ENCODE assay signal across 8 cellular contexts in genomic region chr4:1870328-1870577, GRCh38. TPM values are rescaled to one million over a fixed set of nuclear protein-coding genes. Genes with fewer than 3 reads are reported as not detected.
DNase-seq lines count a peak whose midpoint lies in the region; ATAC-seq and TF ChIP-seq lines count a peak whose summit lies in the region.

No MANE protein-coding gene starts in this region.

- H4K8ac ChIP-seq in mesendoderm (ENCODE audit: low read depth, low read length): no peak overlapping the region

- H3K79me1 ChIP-seq in mesendoderm (ENCODE audit: low read length): peaks cover 10% of the 10 kb centered on the region

- H2AK5ac ChIP-seq in mesendoderm (ENCODE audit: low read length): no peak overlapping the region

- H3K79me2 ChIP-seq in mesendoderm (ENCODE audit: control insufficient read depth, insufficient read depth, low read length): peaks cover 32% of the 10 kb centered on the region

- H3K27me3 ChIP-seq in effector memory CD4-positive, alpha-beta T cell (replicated peaks; ENCODE audit: control insufficient read depth, insufficient read depth, low read length, poor library complexity, severe bottlenecking): no peaks in the 10 kb centered on the region
- peaks cover 14% of the 10 kb centered on the region for H3K27me3 ChIP-seq in mesendoderm (ENCODE audit: insufficient read depth, low read length, poor library complexity)

- H2BK5ac ChIP-seq in mesendoderm (ENCODE audit: low read length): no peak overlapping the region

- peak overlapping the region; percentile 96 for H3K9ac ChIP-seq in mesendoderm (ENCODE audit: low read length)

- peak overlapping the region; percentile 99 for H3K56ac ChIP-seq in mesendoderm (ENCODE audit: low read length)

- peak; percentile 43 for ATAC-seq in GM19351 (IDR thresholded peaks at IDR 0.05; ENCODE audit: unreplicated experiment)
- peak; percentile 25 for ATAC-seq in HG03469 (IDR thresholded peaks at IDR 0.05; ENCODE audit: unreplicated experiment)

- H3K4me2 ChIP-seq in mesendoderm (ENCODE audit: low read length): peak overlapping the region; percentile 91

- H4K5ac ChIP-seq in mesendoderm (ENCODE audit: low read length): no peak overlapping the region

- no peak overlapping the region for H3K23ac ChIP-seq in mesendoderm (ENCODE audit: low read length)

- no peaks in the 10 kb centered on the region for H3K9me3 ChIP-seq in effector memory CD4-positive, alpha-beta T cell (ENCODE audit: control insufficient read depth, low read length)

- peaks cover 18% of the 10 kb centered on the region for H3K4me1 ChIP-seq in effector memory CD4-positive, alpha-beta T cell (ENCODE audit: control insufficient read depth, insufficient read depth, low read length, poor library complexity, severe bottlenecking)
- H3K4me1 ChIP-seq in mesendoderm (ENCODE audit: control insufficient read depth, low read depth, low read length): peaks cover 3% of the 10 kb centered on the region

- no peak overlapping the region for H2BK120ac ChIP-seq in mesendoderm (ENCODE audit: low read depth, low read length)

- peak overlapping the region; percentile 85 for H3K18ac ChIP-seq in mesendoderm (ENCODE audit: low read length)

- no peak for TF ChIP-seq CTCF in AG09309 (IDR thresholded peaks at IDR 0.05; ENCODE audit: control insufficient read depth, insufficient read depth, low read depth, low read length, missing control alignments)

- peak overlapping the region; percentile 90 for H3K27ac ChIP-seq in effector memory CD4-positive, alpha-beta T cell (ENCODE audit: insufficient read depth, low read length, poor library complexity, severe bottlenecking)
- peak overlapping the region; percentile 93 for H3K27ac ChIP-seq in mesendoderm (ENCODE audit: low read depth, low read length)

- no peak overlapping the region for H3K4ac ChIP-seq in mesendoderm (ENCODE audit: low read depth, low read length)

- H2BK15ac ChIP-seq in mesendoderm (replicated peaks; ENCODE audit: low read depth): no peak overlapping the region

- H3K36me3 ChIP-seq in effector memory CD4-positive, alpha-beta T cell (ENCODE audit: control insufficient read depth, insufficient read depth, low read length): no peaks in the 10 kb centered on the region
- H3K36me3 ChIP-seq in mesendoderm (ENCODE audit: control insufficient read depth, insufficient read depth, low read length): no peaks in the 10 kb centered on the region

- H3K4me3 ChIP-seq in AG09309 (ENCODE audit: control insufficient read depth, low read depth, low read length) (peak overlapping the region; percentile 63), mesendoderm (ENCODE audit: low read length) (peak overlapping the region; percentile 41)
- H3K4me3 ChIP-seq in effector memory CD4-positive, alpha-beta T cell (ENCODE audit: insufficient read depth, low read depth, low read length, poor library complexity, severe bottlenecking): peak overlapping the region; percentile 85

- DNase-seq in AG09309 (ENCODE audit: low read depth) (no peak), NCI-H774 (lab: John Stamatoyannopoulos, UW) (peak; percentile 75), mesendoderm (peak; percentile 93)
- peak; percentile 92 for DNase-seq in activated CD8-positive, alpha-beta memory T cell treated with anti-CD3 and anti-CD28 coated beads for 24 hours
- DNase-seq in effector memory CD4-positive, alpha-beta T cell: peak; percentile 73 to 84 (median 77)
- peak; percentile 69 for DNase-seq in stimulated activated CD8-positive, alpha-beta memory T cell treated with anti-CD3 and anti-CD28 coated beads, Interleukin-15, amount 100 ng/mL, for 1 hour (ENCODE audit: low read depth)

- WGBS in mesendoderm (ENCODE audit: extremely low coverage, insufficient coverage, low lambda C conversion rate): no CpG with 5 or more reads among the region's 22 CpGs

RNA-seq across cellular contexts. Expression of gene NSD2, which starts 0.9 kb away (rescaled TPM):
- polyA plus RNA-seq in mesendoderm (2013, experiment 1 of 2): 41.7 TPM
- 43.9 TPM for polyA plus RNA-seq in mesendoderm (2013, experiment 2 of 2)

RNA-seq across cellular contexts. Expression of gene LETM1, which starts 14.3 kb away (rescaled TPM):
- polyA plus RNA-seq in mesendoderm (2013, experiment 1 of 2): 21.4 TPM
- 21.8 TPM for polyA plus RNA-seq in mesendoderm (2013, experiment 2 of 2)
